In the genomic region with DNA sequence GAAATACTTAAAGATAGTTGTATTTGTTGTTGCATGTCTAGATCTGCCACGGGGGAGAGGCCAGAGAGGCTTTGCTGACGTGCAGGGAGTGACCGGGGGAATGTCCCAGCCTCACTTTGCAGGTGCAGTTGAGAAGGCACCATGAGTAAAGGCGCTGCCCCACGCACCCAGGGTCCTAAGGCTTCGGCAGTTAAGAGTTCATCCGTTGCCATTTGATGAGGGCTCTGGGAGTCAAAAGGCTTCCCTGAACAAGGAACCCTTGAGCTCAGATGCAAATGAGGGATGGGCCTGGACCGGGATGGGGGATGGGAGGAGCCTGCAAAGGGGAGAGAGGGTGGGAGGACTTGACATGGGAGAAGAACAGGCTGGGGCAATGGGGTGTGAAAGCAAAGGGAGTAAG, we compare ENCODE assay signal across 9 cellular contexts. TPM values are rescaled to one million over a fixed set of nuclear protein-coding genes. Genes with fewer than 3 reads are reported as not detected.
DNase-seq lines count a peak whose midpoint lies in the region; ATAC-seq and TF ChIP-seq lines count a peak whose summit lies in the region.
"Had no signal": no experiment of that assay in that cellular context is flagged by ENCODE, and none has a peak within 500 bp of the region (broad histone marks: within the 10 kb centered on the region; RNA-seq: fewer than 3 reads in every experiment).

No MANE protein-coding gene starts in this region.

- peaks cover 0 to 11% of the 10 kb centered on the region in 2 donors for H3K9me3 ChIP-seq in breast epithelium

- H3K4me3 ChIP-seq in breast epithelium: no peak overlapping the region
- H3K4me3 ChIP-seq: MG63 had no signal

- no peaks in the 10 kb centered on the region for H3K4me1 ChIP-seq in breast epithelium
- peaks cover 5% of the 10 kb centered on the region for H3K4me1 ChIP-seq in foreskin keratinocyte

- H3K27me3 ChIP-seq in breast epithelium (no peaks in the 10 kb centered on the region), foreskin keratinocyte (no peaks in the 10 kb centered on the region)
- H3K27me3 ChIP-seq: MG63 had no signal

- intact Hi-C loops in MCF 10A (cut with micrococcal nuclease): no loop called here
- intact Hi-C loops in breast epithelium (cut with DNase I; ENCODE audit: low total_unique reads): no loop called here

- H3K27ac ChIP-seq in breast epithelium: no peak overlapping the region
- H3K27ac ChIP-seq in foreskin keratinocyte: peak overlapping the region; percentile 92

- CTCF ChIA-PET in MCF 10A (lab: Yijun Ruan, JAX): interaction anchor here (0.7 to 1.1 kb wide), 2 partner anchors 101 to 161 kb away, joined by 3 to 4 read pairs; no protein-coding TSS in a partner anchor

- TF ChIP-seq POLR2A in breast epithelium (IDR thresholded peaks at IDR 0.05): no peak

- H3K4me3 Mint-ChIP-seq in MCF 10A (ENCODE audit: unreplicated experiment): no peak overlapping the region

- POLR2A ChIA-PET in MCF 10A (lab: Yijun Ruan, JAX): interaction anchor here (0.8 to 1.3 kb wide), 3 partner anchors 16 to 25 kb away, joined by 3 to 4 read pairs (median 4); no protein-coding TSS in a partner anchor

- no peaks in the 10 kb centered on the region for H3K36me3 ChIP-seq in breast epithelium

- H3K36me3 Mint-ChIP-seq in MCF 10A (ENCODE audit: insufficient read depth, unreplicated experiment): peaks cover 6% of the 10 kb centered on the region

- BruUV-seq in MCF 10A (replicated peaks; lab: Mats Ljungman, UMichigan): no TSS peak

- H3K27ac Mint-ChIP-seq in MCF 10A (ENCODE audit: low read depth, unreplicated experiment): peak overlapping the region; percentile 79

- H3K27me3 Mint-ChIP-seq in MCF 10A (ENCODE audit: insufficient read depth, unreplicated experiment): no peaks in the 10 kb centered on the region

- DNase-seq in MCF 10A (ENCODE audit: unreplicated experiment) (no peak), breast epithelium (ENCODE audit: low spot score in 2 of 2) (no peak), foreskin keratinocyte (peak; percentile 77 to 90), ureter (ENCODE audit: low spot score) (peak; percentile 64), GM19238 (ENCODE audit: insufficient read length, low spot score) (no peak), NCI-H2227 treated with DMSO at 0.1 percent for 48 hours (lab: John Stamatoyannopoulos, UW) (no peak), NCI-H1436 treated with DMSO at 0.1 percent for 48 hours (lab: John Stamatoyannopoulos, UW) (no peak)
- DNase-seq: MG63 had no signal

- no peaks in the 10 kb centered on the region for H3K9me3 Mint-ChIP-seq in MCF 10A (ENCODE audit: unreplicated experiment)

- ATAC-seq in HG02885 (IDR thresholded peaks at IDR 0.05; ENCODE audit: poor library complexity, unreplicated experiment) (peak; percentile 74), foreskin keratinocyte (peak; percentile 99)

- peaks cover 42% of the 10 kb centered on the region for H3K4me1 Mint-ChIP-seq in MCF 10A (ENCODE audit: insufficient read depth, unreplicated experiment)

- TF ChIP-seq CTCF in MCF 10A (IDR thresholded peaks at IDR 0.05; ENCODE audit: unreplicated experiment) (no peak), breast epithelium (IDR thresholded peaks at IDR 0.05) (no peak), foreskin keratinocyte (conservative IDR thresholded peaks at IDR 0.05) (no peak)

RNA-seq across cellular contexts. Expression of a gene that starts 20.4 kb away (rescaled TPM):
- total RNA-seq in MCF 10A (2022) (34.9 and 35.5 TPM in 2 replicates), breast epithelium (10 to 100 TPM; 33.0 to 51.8 (median 44.1) TPM), foreskin keratinocyte (42.0 and 42.7 TPM in 2 replicates), ureter (47.0 TPM)
- 38.9 and 42.2 TPM in 2 replicates for polyA plus RNA-seq in foreskin keratinocyte

Comparison
In these comparisons a context has a peak if more than half of its experiments do, and no peak if none do; other contexts are left out.
1. DNase-seq: peak in foreskin keratinocyte (2 of 2) and ureter (single experiment); none in MCF 10A (single experiment), breast epithelium (0 of 2), GM19238 (single experiment), NCI-H2227 treated with DMSO at 0.1 percent for 48 hours (single experiment) and NCI-H1436 treated with DMSO at 0.1 percent for 48 hours (single experiment).